ENCODE assay signal across 15 cellular contexts in genomic region chr16:1247903-1248537, GRCh38. TPM values are rescaled to one million over a fixed set of nuclear protein-coding genes. Genes with fewer than 3 reads are reported as not detected.
DNase-seq lines count a peak whose midpoint lies in the region; ATAC-seq, FAIRE-seq and TF ChIP-seq lines count a peak whose summit lies in the region.
"Not testable (repeated sequence)": the region's sequence is repeated elsewhere in the genome, so short reads cannot be mapped to it uniquely, and the experiment has no call there.
"Had no signal": no experiment of that assay in that cellular context is flagged by ENCODE, and none has a peak within 500 bp of the region (broad histone marks: within the 10 kb centered on the region; RNA-seq: fewer than 3 reads in every experiment).

No MANE protein-coding gene starts in this region.

- H3K79me1 ChIP-seq in H1 (ENCODE audit: low read depth, low read length); trophoblast cell (ENCODE audit: low read length): not testable (repeated sequence)

- H3K56ac ChIP-seq in H1 (replicated peaks; ENCODE audit: insufficient read length, low read depth, low read length), result not testable (repeated sequence)

- H3K27ac ChIP-seq in RWPE2 (ENCODE audit: poor library complexity, severe bottlenecking); astrocyte (ENCODE audit: low read depth, low read length); H1 (ENCODE audit: low read depth, low read length); HepG2 (ENCODE audit: extremely low read length, insufficient read depth, low read length); trophoblast cell (ENCODE audit: low read depth, low read length): not testable (repeated sequence)

- TF ChIP-seq RAD21 in H1 (IDR thresholded peaks at IDR 0.05 in 1 of 2, conservative IDR thresholded peaks at IDR 0.05 in 1 of 2; ENCODE audit: low read depth in 2 of 2, low read length in 2 of 2); HepG2 (CRISPR knock-in tag; IDR thresholded peaks at IDR 0.05): not testable (repeated sequence)

- not testable (repeated sequence) for H3K36me3 ChIP-seq in RWPE2 (ENCODE audit: low read depth); astrocyte (ENCODE audit: insufficient read depth, low read length); H1 (ENCODE audit: control insufficient read depth in 2 of 4, insufficient read depth in 4 of 4, low read length in 3 of 4); HepG2 (replicated peaks in 1 of 2; ENCODE audit: control insufficient read depth in 1 of 2, insufficient read depth in 2 of 2, low read length in 2 of 2); trophoblast cell (ENCODE audit: control insufficient read depth in 1 of 2, insufficient read depth in 2 of 2, low read length in 2 of 2)

- H2AFZ ChIP-seq in astrocyte (ENCODE audit: low read depth, low read length); H1 (ENCODE audit: low read length); HepG2 (ENCODE audit: low read length); trophoblast cell (ENCODE audit: insufficient read depth, low read length, poor library complexity): not testable (repeated sequence)

- H3K23me2 ChIP-seq in H1 (ENCODE audit: low read depth, low read length), result not testable (repeated sequence)

- H3K9me3 Mint-ChIP-seq in astrocyte (ENCODE audit: unreplicated experiment), result not testable (repeated sequence)

- POLR2A ChIA-PET in H1 (lab: Charles Lee; ENCODE audit: partially characterized antibody); HepG2 (lab: Yijun Ruan, JAX): not testable (repeated sequence)

- H3K27me3 ChIP-seq in RWPE2 (ENCODE audit: insufficient read depth, poor library complexity, severe bottlenecking) (peaks cover 21% of the 10 kb centered on the region), H1 (replicated peaks in 1 of 4; ENCODE audit: control insufficient read depth in 3 of 4, extremely low read depth in 1 of 4, insufficient read depth in 3 of 4, low read length in 3 of 4) (peaks cover 0 to 11% (median 4%) of the 10 kb centered on the region in 4 experiments; a peak in 3 of 7 replicates), HepG2 (ENCODE audit: control insufficient read depth in 1 of 2, insufficient read depth in 2 of 2, low read length in 2 of 2) (peaks cover 1 to 32% of the 10 kb centered on the region in 2 experiments; a peak in 4 of 5 replicates)
- not testable (repeated sequence) for H3K27me3 ChIP-seq in astrocyte (ENCODE audit: insufficient read depth, low read length); trophoblast cell (ENCODE audit: insufficient read depth, low read length)

- H4K5ac ChIP-seq in H1 (ENCODE audit: insufficient read length, low read depth, low read length), result not testable (repeated sequence)

- in situ Hi-C loops in HepG2 (cut with HindIII; ENCODE audit: extremely low pct_ligation_motif_present, low pct_unique_long_range_greater_than_20kb), result not testable (repeated sequence)

- not testable (repeated sequence) for H3K18ac ChIP-seq in H1 (ENCODE audit: extremely low read depth, low read length); trophoblast cell (ENCODE audit: low read length)

- not testable (repeated sequence) for TF ChIP-seq EP300 in H1 (IDR thresholded peaks at IDR 0.05; ENCODE audit: borderline replicate concordance in 1 of 2, low read depth in 2 of 2, low read length in 2 of 2); HepG2 (IDR thresholded peaks at IDR 0.05; ENCODE audit: low read depth in 2 of 2, low read length in 2 of 2); HepG2 (CRISPR knock-in tag; IDR thresholded peaks at IDR 0.05; ENCODE audit: borderline replicate concordance)

- H3K4me2 ChIP-seq in astrocyte (ENCODE audit: low read length); H1 (ENCODE audit: insufficient read depth in 1 of 2, low read depth in 2 of 2, low read length in 2 of 2); HepG2 (ENCODE audit: low read depth, low read length); trophoblast cell (ENCODE audit: low read length): not testable (repeated sequence)

- H3K27ac Mint-ChIP-seq in astrocyte (ENCODE audit: unreplicated experiment), result peak overlapping the region; percentile 34

- H4K12ac ChIP-seq in trophoblast cell (ENCODE audit: low read depth, low read length), result not testable (repeated sequence)

- H2AK5ac ChIP-seq in H1 (ENCODE audit: low read depth, low read length), result peak overlapping the region; percentile 43; the same call in 1 of the 2 replicates
- H2AK5ac ChIP-seq in trophoblast cell (ENCODE audit: low read length), result not testable (repeated sequence)

- FAIRE-seq in GM12891 (lab: Jason Lieb, UNC) (peak; percentile 76), urothelium cell line (lab: Jason Lieb, UNC) (peak; percentile 99)
- not testable (repeated sequence) for FAIRE-seq in astrocyte (lab: Jason Lieb, UNC); H1 (lab: Jason Lieb, UNC); HepG2 (lab: Jason Lieb, UNC)

- H2BK20ac ChIP-seq in H1 (ENCODE audit: low read length), result not testable (repeated sequence)

- CTCF ChIA-PET in H1 (lab: Charles Lee; ENCODE audit: partially characterized antibody); HepG2 (lab: Yijun Ruan, JAX; ENCODE audit: low intra/inter-chr PET ratio, low total read pairs): not testable (repeated sequence)

- H3K14ac ChIP-seq in H1 (ENCODE audit: insufficient read length); trophoblast cell (ENCODE audit: low read length): not testable (repeated sequence)

- H4K8ac ChIP-seq in H1 (ENCODE audit: extremely low read depth, insufficient read depth, low read length); trophoblast cell (ENCODE audit: low read depth, low read length): not testable (repeated sequence)

- not testable (repeated sequence) for H3K23ac ChIP-seq in H1 (ENCODE audit: insufficient read length)
- H3K23ac ChIP-seq in trophoblast cell (ENCODE audit: low read length), result peak overlapping the region; percentile 94

- H3K4ac ChIP-seq in H1 (replicated peaks; ENCODE audit: insufficient read length, low read depth, low read length), result peak overlapping the region; percentile 85
- H3K4ac ChIP-seq in trophoblast cell (ENCODE audit: low read depth, low read length), result not testable (repeated sequence)

- not testable (repeated sequence) for TF ChIP-seq CTCF in RWPE2 (IDR thresholded peaks at IDR 0.05; ENCODE audit: poor library complexity, severe bottlenecking); astrocyte (IDR thresholded peaks at IDR 0.05; ENCODE audit: insufficient read depth, low read depth, low read length); H1 (IDR thresholded peaks at IDR 0.05; ENCODE audit: control extremely low read depth in 1 of 3, insufficient read depth in 1 of 3, low read depth in 1 of 3, low read length in 3 of 3); HepG2 (CRISPR knock-in tag; IDR thresholded peaks at IDR 0.05)

- H3K4me3 ChIP-seq in RWPE2 (ENCODE audit: severe bottlenecking); astrocyte (ENCODE audit: insufficient read depth, low read depth, low read length); H1 (ENCODE audit: extremely low read depth in 1 of 4, insufficient read depth in 2 of 4, low read depth in 3 of 4, low read length in 4 of 4); HepG2 (replicated peaks in 1 of 3; ENCODE audit: insufficient read depth in 1 of 3, low read depth in 2 of 3, low read length in 3 of 3): not testable (repeated sequence)
- peak overlapping the region; percentile 59 for H3K4me3 ChIP-seq in trophoblast cell (ENCODE audit: low read depth, low read length)

- not testable (repeated sequence) for DNase-seq in GM12891 (ENCODE audit: insufficient read length, low spot score); astrocyte (ENCODE audit: low read depth); H1 (ENCODE audit: low read depth in 1 of 2, low spot score in 2 of 2); erythroblast (lab: John Stamatoyannopoulos, UW); HepG2 (ENCODE audit: low spot score); trophoblast cell; urothelium cell line (ENCODE audit: low spot score)
- peak; percentile 12 for DNase-seq in RWPE2 (ENCODE audit: low spot score)

- not testable (repeated sequence) for H4K20me1 ChIP-seq in astrocyte (ENCODE audit: insufficient read depth, low read length); H1 (replicated peaks in 1 of 2; ENCODE audit: control insufficient read depth in 1 of 2, insufficient read depth in 2 of 2, low read length in 2 of 2); HepG2 (ENCODE audit: insufficient read depth, low read length)

- intact Hi-C loops in HepG2 (cut with micrococcal nuclease; ENCODE audit: unreplicated experiment), result not testable (repeated sequence)

- BruUV-seq in HepG2 (replicated peaks; lab: Mats Ljungman, UMichigan), result not testable (repeated sequence)

- H3K4me1 Mint-ChIP-seq in astrocyte (ENCODE audit: low read depth, unreplicated experiment), result not testable (repeated sequence)

- H2BK12ac ChIP-seq in H1 (ENCODE audit: low read depth, low read length); trophoblast cell (ENCODE audit: low read length): not testable (repeated sequence)

- not testable (repeated sequence) for H2BK120ac ChIP-seq in H1 (replicated peaks; ENCODE audit: low read depth, low read length); trophoblast cell (ENCODE audit: insufficient read depth, low read length, poor library complexity)

- WGBS in H1 (ENCODE audit: extremely low coverage in 1 of 2, insufficient coverage in 1 of 2, insufficient read length in 1 of 2, insufficient replicate concordance in 2 of 2, low coverage in 1 of 2, low lambda C conversion rate in 2 of 2, missing lambda C conversion rate in 1 of 2), 2 experiments, result 88% methylated on average over 10 of the region's 14 CpGs; no CpG with 5 or more reads in 1 of the 2 experiments
- 28% methylated on average over 8 of the region's 14 CpGs for whole genome bisulfite sequencing in HepG2 (ENCODE audit: low lambda C conversion rate)
- WGBS in trophoblast cell (ENCODE audit: extremely low coverage, insufficient coverage, insufficient read length), result no CpG with 5 or more reads among the region's 14 CpGs

- not testable (repeated sequence) for H2BK5ac ChIP-seq in H1 (ENCODE audit: low read depth, low read length); trophoblast cell (ENCODE audit: low read depth, low read length, poor library complexity)

- not testable (repeated sequence) for H2BK15ac ChIP-seq in H1 (ENCODE audit: low read length)

- H3K36me3 Mint-ChIP-seq in astrocyte (ENCODE audit: low read depth, unreplicated experiment), result not testable (repeated sequence)

- H3K79me2 ChIP-seq in astrocyte (ENCODE audit: insufficient read depth, low read length); H1 (ENCODE audit: control insufficient read depth in 1 of 2, insufficient read depth in 2 of 2, low read length in 2 of 2); HepG2 (ENCODE audit: insufficient read depth, low read length); trophoblast cell (ENCODE audit: control insufficient read depth, insufficient read depth, low read length, poor library complexity): not testable (repeated sequence)

- not testable (repeated sequence) for TF ChIP-seq POLR2A in GM12891 (IDR thresholded peaks at IDR 0.05; ENCODE audit: low read depth, low read length); H1 (IDR thresholded peaks at IDR 0.05; ENCODE audit: control extremely low read depth in 1 of 2, low read depth in 2 of 2, low read length in 2 of 2); HepG2 (IDR thresholded peaks at IDR 0.05; ENCODE audit: insufficient read depth in 1 of 2, low read depth in 2 of 2, low read length in 2 of 2)
- TF ChIP-seq POLR2A in erythroblast (IDR thresholded peaks at IDR 0.05; ENCODE audit: low read length), result peak; percentile 60

- H4K91ac ChIP-seq in H1 (replicated peaks; ENCODE audit: insufficient read length, low read length); trophoblast cell (ENCODE audit: low read depth, low read length): not testable (repeated sequence)

- peaks cover 33% of the 10 kb centered on the region for H3K27me3 Mint-ChIP-seq in astrocyte (ENCODE audit: low read depth, unreplicated experiment)

- not testable (repeated sequence) for ATAC-seq in RWPE2 (ENCODE audit: low read depth); HepG2

- not testable (repeated sequence) for H3K4me1 ChIP-seq in RWPE2 (ENCODE audit: insufficient read depth, poor library complexity, severe bottlenecking); astrocyte (ENCODE audit: insufficient read depth, low read length); H1 (replicated peaks in 1 of 4; ENCODE audit: control insufficient read depth in 3 of 4, insufficient read depth in 4 of 4, low read length in 3 of 4); HepG2 (ENCODE audit: insufficient read depth, low read length); trophoblast cell (ENCODE audit: control insufficient read depth in 1 of 2, insufficient read depth in 2 of 2, low read length in 2 of 2)

- H3K9me3 ChIP-seq in RWPE2 (ENCODE audit: severe bottlenecking); astrocyte (ENCODE audit: insufficient read depth, low read depth, low read length); H1 (ENCODE audit: insufficient read depth in 2 of 2, low read depth in 1 of 2, low read length in 1 of 2); HepG2 (ENCODE audit: low read length); trophoblast cell (ENCODE audit: insufficient read depth, low read depth, low read length): not testable (repeated sequence)

- H3K9ac ChIP-seq in astrocyte (ENCODE audit: low read length); H1 (replicated peaks in 1 of 4; ENCODE audit: extremely low read depth in 1 of 4, low read depth in 3 of 4, low read length in 3 of 4); HepG2 (ENCODE audit: insufficient read depth, low read depth, low read length); trophoblast cell (ENCODE audit: low read length): not testable (repeated sequence)

- not testable (repeated sequence) for H3K4me3 Mint-ChIP-seq in astrocyte (ENCODE audit: unreplicated experiment)

RNA-seq across cellular contexts. Expression of gene TPSAB1, which starts 7.5 kb away (rescaled TPM):
- not detected for polyA plus RNA-seq in GM12891 (2012; ENCODE audit: low read depth, missing spikeins)
- total RNA-seq in astrocyte (not detected in 2 replicates), HepG2 (2016; rRNA removed; fragmentation: Illumina TruSeq; extraction: Trizol) (not detected in 2 replicates)
- total RNA-seq in H1 (2021; fragmentation: NEBNext Ultra II Directional; extraction: Animal tissue kit (Norgen Biotek cat#: 25700)), result not detected in 2 replicates
- polyA plus RNA-seq in H1 (2011; rRNA removed) (0.09 TPM in 2 replicates), HepG2 (2011; rRNA removed) (0.05 and 0.12 TPM in 2 replicates)
- polyA plus RNA-seq in H1 (2011; cell fraction: cytosol; rRNA removed), result 0.12 TPM
- polyA plus RNA-seq in H1 (2011; cell fraction: nucleus; rRNA removed), result 1.5 TPM
- polyA plus RNA-seq in H1 (2012, experiment 1 of 2), result not detected in 4 replicates
- not detected for polyA plus RNA-seq in H1 (2012, experiment 2 of 2)
- polyA plus RNA-seq in H1 (2013, experiment 1 of 2), result not detected
- polyA plus RNA-seq in H1 (2013, experiment 2 of 2), result not detected
- polyA minus RNA-seq in H1 (2011; rRNA and poly(A)+ RNA removed), result not detected in 2 replicates
- not detected for polyA minus RNA-seq in H1 (2011; cell fraction: cytosol; rRNA and poly(A)+ RNA removed)
- polyA minus RNA-seq in H1 (2011; cell fraction: nucleus; rRNA and poly(A)+ RNA removed), result not detected
- not detected in 2 replicates for total RNA-seq in HepG2 (2016; cell fraction: cytosol; rRNA removed; fragmentation: Illumina TruSeq; extraction: Trizol; ENCODE audit: low read depth)
- total RNA-seq in HepG2 (2016; cell fraction: insoluble cytoplasmic fraction; rRNA removed; fragmentation: Illumina TruSeq; extraction: Trizol), result not detected in 2 replicates
- not detected in 2 replicates for total RNA-seq in HepG2 (2016; cell fraction: membrane; rRNA removed; fragmentation: Illumina TruSeq; extraction: Trizol)
- not detected in 2 replicates for total RNA-seq in HepG2 (2016; cell fraction: nucleus; rRNA removed; fragmentation: Illumina TruSeq; extraction: Trizol)
- 0.13 and 0.16 TPM in 2 replicates for polyA plus RNA-seq in HepG2 (2011; cell fraction: cytosol; rRNA removed)
- polyA plus RNA-seq in HepG2 (2011; cell fraction: nucleus; rRNA removed), result 0.35 TPM in 1 of 2 replicates, not detected in the other
- not detected in 2 replicates for polyA plus RNA-seq in HepG2 (2012)
- polyA plus RNA-seq in HepG2 (2016; cell fraction: cytosol; fragmentation: Illumina TruSeq; extraction: Trizol; ENCODE audit: low read depth), result not detected in 2 replicates
- polyA plus RNA-seq in HepG2 (2016; cell fraction: insoluble cytoplasmic fraction; fragmentation: Illumina TruSeq; extraction: Trizol; ENCODE audit: low read depth), result not detected in 2 replicates
- polyA plus RNA-seq in HepG2 (2016; cell fraction: membrane; fragmentation: Illumina TruSeq; extraction: Trizol; ENCODE audit: low read depth), result not detected in 2 replicates
- not detected in 2 replicates for polyA plus RNA-seq in HepG2 (2016; cell fraction: nucleus; fragmentation: Illumina TruSeq; extraction: Trizol; ENCODE audit: insufficient read depth, low read depth)
- not detected in 2 replicates for polyA minus RNA-seq in HepG2 (2011; rRNA and poly(A)+ RNA removed; ENCODE audit: low replicate concordance)
- not detected in 2 replicates for polyA minus RNA-seq in HepG2 (2011; cell fraction: cytosol; rRNA and poly(A)+ RNA removed)
- not detected in 2 replicates for polyA minus RNA-seq in HepG2 (2011; cell fraction: nucleus; rRNA and poly(A)+ RNA removed)
- not detected in 2 replicates for polyA plus RNA-seq in trophoblast cell (2013)
- total RNA-seq: Calu3; CD4-positive, alpha-beta memory T cell; Daoy; G401; H7 had no signal
- polyA plus RNA-seq: A549; BJ; CD4-positive, alpha-beta memory T cell had no signal

RNA-seq across cellular contexts. Expression of gene TPSD1, which starts 7.8 kb away (rescaled TPM):
- polyA plus RNA-seq in GM12891 (2012; ENCODE audit: low read depth, missing spikeins), result not detected
- total RNA-seq in astrocyte (not detected in 2 replicates), HepG2 (2016; rRNA removed; fragmentation: Illumina TruSeq; extraction: Trizol) (not detected in 2 replicates)
- not detected in 2 replicates for total RNA-seq in H1 (2021; fragmentation: NEBNext Ultra II Directional; extraction: Animal tissue kit (Norgen Biotek cat#: 25700))
- polyA plus RNA-seq in H1 (2011; rRNA removed) (0.26 and 0.61 TPM in 2 replicates), HepG2 (2011; rRNA removed) (not detected in 2 replicates)
- 0.62 TPM for polyA plus RNA-seq in H1 (2011; cell fraction: cytosol; rRNA removed)
- polyA plus RNA-seq in H1 (2011; cell fraction: nucleus; rRNA removed), result 8.5 TPM
- polyA plus RNA-seq in H1 (2012, experiment 1 of 2), result 0.42 to 1.1 TPM (median 0.70 TPM) in 4 replicates
- polyA plus RNA-seq in H1 (2012, experiment 2 of 2), result 0.18 TPM
- polyA plus RNA-seq in H1 (2013, experiment 1 of 2), result 0.36 TPM
- polyA plus RNA-seq in H1 (2013, experiment 2 of 2), result 0.17 TPM
- 0.28 TPM in 1 of 2 replicates, not detected in the other for polyA minus RNA-seq in H1 (2011; rRNA and poly(A)+ RNA removed)
- polyA minus RNA-seq in H1 (2011; cell fraction: cytosol; rRNA and poly(A)+ RNA removed), result not detected
- not detected for polyA minus RNA-seq in H1 (2011; cell fraction: nucleus; rRNA and poly(A)+ RNA removed)
- total RNA-seq in HepG2 (2016; cell fraction: cytosol; rRNA removed; fragmentation: Illumina TruSeq; extraction: Trizol; ENCODE audit: low read depth), result not detected in 2 replicates
- total RNA-seq in HepG2 (2016; cell fraction: insoluble cytoplasmic fraction; rRNA removed; fragmentation: Illumina TruSeq; extraction: Trizol), result not detected in 2 replicates
- total RNA-seq in HepG2 (2016; cell fraction: membrane; rRNA removed; fragmentation: Illumina TruSeq; extraction: Trizol), result not detected in 2 replicates
- total RNA-seq in HepG2 (2016; cell fraction: nucleus; rRNA removed; fragmentation: Illumina TruSeq; extraction: Trizol), result not detected in 2 replicates
- not detected in 2 replicates for polyA plus RNA-seq in HepG2 (2011; cell fraction: cytosol; rRNA removed)
- polyA plus RNA-seq in HepG2 (2011; cell fraction: nucleus; rRNA removed), result not detected in 2 replicates
- not detected in 2 replicates for polyA plus RNA-seq in HepG2 (2012)
- polyA plus RNA-seq in HepG2 (2016; cell fraction: cytosol; fragmentation: Illumina TruSeq; extraction: Trizol; ENCODE audit: low read depth), result not detected in 2 replicates
- polyA plus RNA-seq in HepG2 (2016; cell fraction: insoluble cytoplasmic fraction; fragmentation: Illumina TruSeq; extraction: Trizol; ENCODE audit: low read depth), result not detected in 2 replicates
- not detected in 2 replicates for polyA plus RNA-seq in HepG2 (2016; cell fraction: membrane; fragmentation: Illumina TruSeq; extraction: Trizol; ENCODE audit: low read depth)
- polyA plus RNA-seq in HepG2 (2016; cell fraction: nucleus; fragmentation: Illumina TruSeq; extraction: Trizol; ENCODE audit: insufficient read depth, low read depth), result not detected in 2 replicates
- not detected in 2 replicates for polyA minus RNA-seq in HepG2 (2011; rRNA and poly(A)+ RNA removed; ENCODE audit: low replicate concordance)
- not detected in 2 replicates for polyA minus RNA-seq in HepG2 (2011; cell fraction: cytosol; rRNA and poly(A)+ RNA removed)
- not detected in 2 replicates for polyA minus RNA-seq in HepG2 (2011; cell fraction: nucleus; rRNA and poly(A)+ RNA removed)
- not detected in 2 replicates for polyA plus RNA-seq in trophoblast cell (2013)
- total RNA-seq: Calu3; CD4-positive, alpha-beta memory T cell; Daoy; G401; H7 had no signal
- polyA plus RNA-seq: A549; BJ; CD4-positive, alpha-beta memory T cell had no signal

RNA-seq across cellular contexts. Expression of gene TPSB2, which starts 18.0 kb away (rescaled TPM):
- not detected for polyA plus RNA-seq in GM12891 (2012; ENCODE audit: low read depth, missing spikeins)
- not detected in 2 replicates for total RNA-seq in astrocyte
- total RNA-seq in H1 (2021; fragmentation: NEBNext Ultra II Directional; extraction: Animal tissue kit (Norgen Biotek cat#: 25700)), result not detected in 2 replicates
- polyA plus RNA-seq in H1 (2011; rRNA removed), result 0.08 TPM in 1 of 2 replicates, not detected in the other
- 0.06 TPM for polyA plus RNA-seq in H1 (2011; cell fraction: cytosol; rRNA removed)
- polyA plus RNA-seq in H1 (2011; cell fraction: nucleus; rRNA removed), result 0.50 TPM
- not detected in 4 replicates for polyA plus RNA-seq in H1 (2012, experiment 1 of 2)
- polyA plus RNA-seq in H1 (2012, experiment 2 of 2), result not detected
- not detected for polyA plus RNA-seq in H1 (2013, experiment 1 of 2)
- polyA plus RNA-seq in H1 (2013, experiment 2 of 2), result not detected
- polyA minus RNA-seq in H1 (2011; rRNA and poly(A)+ RNA removed), result not detected in 2 replicates
- not detected for polyA minus RNA-seq in H1 (2011; cell fraction: cytosol; rRNA and poly(A)+ RNA removed)
- polyA minus RNA-seq in H1 (2011; cell fraction: nucleus; rRNA and poly(A)+ RNA removed), result not detected
- total RNA-seq in HepG2 (2016; rRNA removed; fragmentation: Illumina TruSeq; extraction: Trizol), result not detected in 2 replicates
- not detected in 2 replicates for total RNA-seq in HepG2 (2016; cell fraction: cytosol; rRNA removed; fragmentation: Illumina TruSeq; extraction: Trizol; ENCODE audit: low read depth)
- total RNA-seq in HepG2 (2016; cell fraction: insoluble cytoplasmic fraction; rRNA removed; fragmentation: Illumina TruSeq; extraction: Trizol), result not detected in 2 replicates
- not detected in 2 replicates for total RNA-seq in HepG2 (2016; cell fraction: membrane; rRNA removed; fragmentation: Illumina TruSeq; extraction: Trizol)
- not detected in 2 replicates for total RNA-seq in HepG2 (2016; cell fraction: nucleus; rRNA removed; fragmentation: Illumina TruSeq; extraction: Trizol)
- polyA plus RNA-seq in HepG2 (2011; rRNA removed), result 0.14 TPM in 1 of 2 replicates, not detected in the other
- polyA plus RNA-seq in HepG2 (2011; cell fraction: cytosol; rRNA removed), result 0.14 and 0.15 TPM in 2 replicates
- 0.11 TPM in 1 of 2 replicates, not detected in the other for polyA plus RNA-seq in HepG2 (2011; cell fraction: nucleus; rRNA removed)
- not detected in 2 replicates for polyA plus RNA-seq in HepG2 (2012)
- polyA plus RNA-seq in HepG2 (2016; cell fraction: cytosol; fragmentation: Illumina TruSeq; extraction: Trizol; ENCODE audit: low read depth), result not detected in 2 replicates
- not detected in 2 replicates for polyA plus RNA-seq in HepG2 (2016; cell fraction: insoluble cytoplasmic fraction; fragmentation: Illumina TruSeq; extraction: Trizol; ENCODE audit: low read depth)
- not detected in 2 replicates for polyA plus RNA-seq in HepG2 (2016; cell fraction: membrane; fragmentation: Illumina TruSeq; extraction: Trizol; ENCODE audit: low read depth)
- polyA plus RNA-seq in HepG2 (2016; cell fraction: nucleus; fragmentation: Illumina TruSeq; extraction: Trizol; ENCODE audit: insufficient read depth, low read depth), result not detected in 2 replicates
- polyA minus RNA-seq in HepG2 (2011; rRNA and poly(A)+ RNA removed; ENCODE audit: low replicate concordance), result not detected in 2 replicates
- polyA minus RNA-seq in HepG2 (2011; cell fraction: cytosol; rRNA and poly(A)+ RNA removed), result not detected in 2 replicates
- not detected in 2 replicates for polyA minus RNA-seq in HepG2 (2011; cell fraction: nucleus; rRNA and poly(A)+ RNA removed)
- polyA plus RNA-seq in trophoblast cell (2013), result not detected in 2 replicates
- total RNA-seq: Calu3; CD4-positive, alpha-beta memory T cell; Daoy; G401; H7 had no signal
- polyA plus RNA-seq: A549; BJ; CD4-positive, alpha-beta memory T cell had no signal

RNA-seq across cellular contexts. Expression of gene TPSG1, which starts 23.0 kb away (rescaled TPM):
- polyA plus RNA-seq in GM12891 (2012; ENCODE audit: low read depth, missing spikeins), result not detected
- total RNA-seq in astrocyte, result not detected in 2 replicates
- total RNA-seq in H1 (2021; fragmentation: NEBNext Ultra II Directional; extraction: Animal tissue kit (Norgen Biotek cat#: 25700)), result not detected in 2 replicates
- polyA plus RNA-seq in H1 (2011; rRNA removed), result not detected in 2 replicates
- not detected for polyA plus RNA-seq in H1 (2011; cell fraction: cytosol; rRNA removed)
- not detected for polyA plus RNA-seq in H1 (2011; cell fraction: nucleus; rRNA removed)
- 0.55 to 0.76 TPM (median 0.67 TPM) in 4 replicates for polyA plus RNA-seq in H1 (2012, experiment 1 of 2)
- not detected for polyA plus RNA-seq in H1 (2012, experiment 2 of 2)
- not detected for polyA plus RNA-seq in H1 (2013, experiment 1 of 2)
- not detected for polyA plus RNA-seq in H1 (2013, experiment 2 of 2)
- polyA minus RNA-seq in H1 (2011; rRNA and poly(A)+ RNA removed), result not detected in 2 replicates
- polyA minus RNA-seq in H1 (2011; cell fraction: cytosol; rRNA and poly(A)+ RNA removed), result not detected
- polyA minus RNA-seq in H1 (2011; cell fraction: nucleus; rRNA and poly(A)+ RNA removed), result not detected
- not detected in 2 replicates for total RNA-seq in HepG2 (2016; rRNA removed; fragmentation: Illumina TruSeq; extraction: Trizol)
- not detected in 2 replicates for total RNA-seq in HepG2 (2016; cell fraction: cytosol; rRNA removed; fragmentation: Illumina TruSeq; extraction: Trizol; ENCODE audit: low read depth)
- total RNA-seq in HepG2 (2016; cell fraction: insoluble cytoplasmic fraction; rRNA removed; fragmentation: Illumina TruSeq; extraction: Trizol), result not detected in 2 replicates
- not detected in 2 replicates for total RNA-seq in HepG2 (2016; cell fraction: membrane; rRNA removed; fragmentation: Illumina TruSeq; extraction: Trizol)
- not detected in 2 replicates for total RNA-seq in HepG2 (2016; cell fraction: nucleus; rRNA removed; fragmentation: Illumina TruSeq; extraction: Trizol)
- not detected in 2 replicates for polyA plus RNA-seq in HepG2 (2011; rRNA removed)
- polyA plus RNA-seq in HepG2 (2011; cell fraction: cytosol; rRNA removed), result 0.04 TPM in 1 of 2 replicates, not detected in the other
- polyA plus RNA-seq in HepG2 (2011; cell fraction: nucleus; rRNA removed), result 0.24 and 0.31 TPM in 2 replicates
- polyA plus RNA-seq in HepG2 (2012), result not detected in 2 replicates
- polyA plus RNA-seq in HepG2 (2016; cell fraction: cytosol; fragmentation: Illumina TruSeq; extraction: Trizol; ENCODE audit: low read depth), result not detected in 2 replicates
- not detected in 2 replicates for polyA plus RNA-seq in HepG2 (2016; cell fraction: insoluble cytoplasmic fraction; fragmentation: Illumina TruSeq; extraction: Trizol; ENCODE audit: low read depth)
- polyA plus RNA-seq in HepG2 (2016; cell fraction: membrane; fragmentation: Illumina TruSeq; extraction: Trizol; ENCODE audit: low read depth), result not detected in 2 replicates
- polyA plus RNA-seq in HepG2 (2016; cell fraction: nucleus; fragmentation: Illumina TruSeq; extraction: Trizol; ENCODE audit: insufficient read depth, low read depth), result not detected in 2 replicates
- not detected in 2 replicates for polyA minus RNA-seq in HepG2 (2011; rRNA and poly(A)+ RNA removed; ENCODE audit: low replicate concordance)
- polyA minus RNA-seq in HepG2 (2011; cell fraction: cytosol; rRNA and poly(A)+ RNA removed), result not detected in 2 replicates
- polyA minus RNA-seq in HepG2 (2011; cell fraction: nucleus; rRNA and poly(A)+ RNA removed), result not detected in 2 replicates
- polyA plus RNA-seq in trophoblast cell (2013), result not detected in 2 replicates
- total RNA-seq: Calu3; CD4-positive, alpha-beta memory T cell; G401; H7 had no signal
- polyA plus RNA-seq: A549; BJ; CD4-positive, alpha-beta memory T cell had no signal
